Comparison of ENCODE assay signal across 8 cellular contexts in the genomic region with DNA sequence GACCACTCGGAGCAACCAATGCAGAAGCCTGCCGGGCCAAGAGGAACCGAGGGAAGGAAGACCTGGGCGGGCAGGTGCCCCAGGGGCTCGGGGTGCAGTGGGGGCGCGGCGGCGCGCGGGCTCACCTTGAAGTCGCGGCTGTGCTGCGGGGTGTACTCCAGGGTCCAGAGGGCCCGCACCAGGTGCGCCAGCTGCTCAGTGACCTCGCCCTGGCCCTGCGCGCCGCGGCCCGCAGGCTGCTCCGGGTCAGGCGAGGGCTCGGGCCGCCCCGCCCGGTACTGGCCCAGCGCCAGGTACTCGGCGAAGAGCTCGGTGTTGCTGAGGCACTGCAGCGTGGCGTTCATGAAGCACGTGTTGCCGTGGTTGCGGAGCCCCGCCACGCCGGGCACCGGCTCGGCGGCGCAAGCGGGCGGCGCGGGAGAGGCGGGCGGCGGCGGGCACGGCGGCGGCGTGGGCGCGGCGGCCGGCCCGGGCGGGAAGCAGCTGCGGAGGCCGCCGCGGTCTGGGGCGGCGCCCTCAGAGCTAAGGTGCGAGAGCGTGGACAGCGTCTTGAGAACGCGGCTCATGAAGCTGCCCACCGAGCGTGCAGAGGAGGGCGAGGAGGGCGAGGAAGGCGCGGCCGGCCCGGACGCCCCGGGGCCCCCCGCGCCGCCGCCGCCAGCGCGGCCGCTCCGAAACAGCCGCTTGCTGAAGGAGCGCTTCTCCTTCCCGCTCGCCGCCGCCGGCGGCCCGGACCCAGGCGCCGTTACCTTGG. TPM values are rescaled to one million over a fixed set of nuclear protein-coding genes. Genes with fewer than 3 reads are reported as not detected.
A peak's percentile ranks its signal among the peaks of the same experiment; 100 is the strongest.
DNase-seq lines count a peak whose midpoint lies in the region; ATAC-seq, FAIRE-seq and TF ChIP-seq lines count a peak whose summit lies in the region.

No MANE protein-coding gene starts in this region.

- peak overlapping the region; percentile 90 for H3K27ac Mint-ChIP-seq in activated naive CD4-positive, alpha-beta T cell treated with anti-CD3 and anti-CD28 coated beads, Interleukin-2, amount 10 ng/mL, durations not matched to agents 7 days and 5 days

- H3K4me3 ChIP-seq in ovary (peak overlapping the region; percentile 44), transverse colon (peak overlapping the region; percentile 49 to 79 (median 72))

- in situ Hi-C loops in transverse colon (cut with MboI; ENCODE audit: low pct_ligation_motif_present in 1 of 4, low pct_unique_long_range_greater_than_20kb in 1 of 4, low sequenced_read_pairs in 3 of 4) = no loop called here

- TF ChIP-seq CTCF in RWPE1 (conservative IDR thresholded peaks at IDR 0.05; ENCODE audit: low read depth) (no peak), ovary (IDR thresholded peaks at IDR 0.05) (no peak), transverse colon (IDR thresholded peaks at IDR 0.05) (no peak)

- peak; percentile 48 for ATAC-seq in HG03354 (IDR thresholded peaks at IDR 0.05; ENCODE audit: poor library complexity, severe bottlenecking, unreplicated experiment)

- TF ChIP-seq POLR2A in ovary (IDR thresholded peaks at IDR 0.05) = no peak
- TF ChIP-seq POLR2A in transverse colon (IDR thresholded peaks at IDR 0.05) = no peak

- H3K9me3 ChIP-seq in ovary (no peaks in the 10 kb centered on the region), transverse colon (no peaks in the 10 kb centered on the region)

- POLR2A ChIA-PET in RWPE1 (lab: Yijun Ruan, JAX; ENCODE audit: low non-redundant PET) = no interaction called here

- no peaks in the 10 kb centered on the region for H3K36me3 ChIP-seq in ovary
- H3K36me3 ChIP-seq in transverse colon = no peaks in the 10 kb centered on the region

- TF ChIP-seq EP300 in ovary (IDR thresholded peaks at IDR 0.05) (no peak), transverse colon (IDR thresholded peaks at IDR 0.05; ENCODE audit: low read depth) (no peak)

- H3K36me3 Mint-ChIP-seq in activated naive CD4-positive, alpha-beta T cell treated with anti-CD3 and anti-CD28 coated beads, Interleukin-2, amount 10 ng/mL, durations not matched to agents 7 days and 5 days = no peaks in the 10 kb centered on the region

- H3K4me1 ChIP-seq in ovary (ENCODE audit: insufficient read depth) = peaks cover 3% of the 10 kb centered on the region
- H3K4me1 ChIP-seq in transverse colon = peaks cover 13 to 34% (median 19%) of the 10 kb centered on the region in 4 donors

- H3K27ac ChIP-seq in RWPE1 (peak overlapping the region; percentile 97), ovary (peak overlapping the region in 1 of 2 donors; percentile 73), transverse colon (peak overlapping the region; percentile 79 to 92 (median 90))

- intact Hi-C loops in head of caudate nucleus (cut with DNase I) (no loop called here), ovary (cut with DNase I) (no loop called here), transverse colon (cut with DNase I; ENCODE audit: low total_unique reads) (no loop called here)

- H3K4me1 Mint-ChIP-seq in activated naive CD4-positive, alpha-beta T cell treated with anti-CD3 and anti-CD28 coated beads, Interleukin-2, amount 10 ng/mL, durations not matched to agents 7 days and 5 days = peaks cover 36% of the 10 kb centered on the region

- no peak for FAIRE-seq in GM19239 (lab: Jason Lieb, UNC)

- H3K9me3 Mint-ChIP-seq in activated naive CD4-positive, alpha-beta T cell treated with anti-CD3 and anti-CD28 coated beads, Interleukin-2, amount 10 ng/mL, durations not matched to agents 7 days and 5 days = no peaks in the 10 kb centered on the region

- CTCF ChIA-PET in RWPE1 (lab: Yijun Ruan, JAX) = interaction anchor here (0.6 kb wide), 1 partner anchor 250 kb away, joined by 3 read pairs; no protein-coding TSS in a partner anchor
- CTCF ChIA-PET in activated naive CD4-positive, alpha-beta T cell treated with anti-CD3 and anti-CD28 coated beads, Interleukin-2, amount 10 ng/mL, durations not matched to agents 7 days and 5 days (lab: Charles Lee) = interaction anchor here (0.9 kb wide), 1 partner anchor 337 kb away, joined by 3 read pairs; no protein-coding TSS in a partner anchor

- peak; percentile 57 for DNase-seq in Ammon's horn (ENCODE audit: low spot score)
- peak; percentile 62 for DNase-seq in GM19239 (ENCODE audit: insufficient read length, low spot score)
- DNase-seq in RWPE1 (ENCODE audit: low spot score) = peak; percentile 42
- peak; percentile 56 for DNase-seq in activated naive CD4-positive, alpha-beta T cell treated with anti-CD3 and anti-CD28 coated beads, Interleukin-2, amount 10 ng/mL, durations not matched to agents 7 days and 5 days
- peak in 41 of 42 donors; percentile 34 to 87 (median 68) for DNase-seq in head of caudate nucleus
- DNase-seq in ovary = peak; percentile 56 to 84 (median 74)
- DNase-seq in transverse colon = peak; percentile 83

- no peaks in the 10 kb centered on the region for H3K27me3 ChIP-seq in ovary
- H3K27me3 ChIP-seq in transverse colon = peaks cover under 1% of the 10 kb centered on the region

- peaks cover 9% of the 10 kb centered on the region for H3K27me3 Mint-ChIP-seq in activated naive CD4-positive, alpha-beta T cell treated with anti-CD3 and anti-CD28 coated beads, Interleukin-2, amount 10 ng/mL, durations not matched to agents 7 days and 5 days

- 1 to 2% (median 1%) methylated on average over 48 to 103 of the region's 103 CpGs for WGBS in ovary, 3 donors
- WGBS in transverse colon (ENCODE audit: low coverage in 1 of 2), 2 donors = 1% methylated on average over 75 of the region's 103 CpGs; no CpG with 5 or more reads in 1 of the 2 donors

- H3K4me3 Mint-ChIP-seq in activated naive CD4-positive, alpha-beta T cell treated with anti-CD3 and anti-CD28 coated beads, Interleukin-2, amount 10 ng/mL, durations not matched to agents 7 days and 5 days = peak overlapping the region; percentile 96

RNA-seq across cellular contexts. Expression of gene USP31, which starts 0.6 kb away (rescaled TPM):
- total RNA-seq in ovary (10 to 100 TPM in 1 of 7 donors, 1 to 10 TPM in 6; 2.5 to 10.6 (median 7.5) TPM), transverse colon (1 to 10 TPM; 6.0 to 8.3 (median 7.1) TPM)
- polyA plus RNA-seq in ovary = 1 to 10 TPM; 1.5 to 3.3 TPM

RNA-seq across cellular contexts. Expression of gene SCNN1G, which starts 33.9 kb away (rescaled TPM):
- total RNA-seq in ovary = 1 to 10 TPM in 2 of 7 donors, under 1 TPM in 2, not detected in 3; 0.05 to 2.6 (median 1.0) TPM
- under 1 TPM in 1 of 2 donors, not detected in 1; 0.02 TPM for polyA plus RNA-seq in ovary
- total RNA-seq in transverse colon = 10 to 100 TPM in 3 of 4 donors, 1 to 10 TPM in 1; 2.8 to 87.8 (median 66.2) TPM
